ENCODE assay signal across 2 cellular contexts in genomic region chr19:2145831-2146241, GRCh38.
TF ChIP-seq lines count a peak whose summit lies in the region.

No MANE protein-coding gene starts in this region.

TF ChIP-seq in Ishikawa, 13 proteins besides CTCF, POLR2A, EP300 and RAD21:
- no peak for TF ChIP-seq CEBPB (IDR thresholded peaks at IDR 0.05)
- peak; percentile 75 for TF ChIP-seq REST (IDR thresholded peaks at IDR 0.05; ENCODE audit: low read depth)

TF ChIP-seq in GM12878, 131 proteins besides CTCF, POLR2A, EP300 and RAD21:
- TF ChIP-seq REST (IDR thresholded peaks at IDR 0.05; ENCODE audit: low read depth, low read length) (peak; percentile 73; the same call in 1 of the 2 replicates), IRF4 (IDR thresholded peaks at IDR 0.05; ENCODE audit: low read depth, low read length) (no peak), MXI1 (IDR thresholded peaks at IDR 0.05; ENCODE audit: low read depth, low read length) (0 out of 2 replicates have a peak, but pooled peaks have one; percentile 21)
